8 cellular contexts compared by ENCODE assay signal in genomic region chr5:116361171-116361967, GRCh38.
DNase-seq lines count a peak whose midpoint lies in the region; ATAC-seq and TF ChIP-seq lines count a peak whose summit lies in the region.

No MANE protein-coding gene starts in this region.

- TF ChIP-seq POLR2A in suprapubic skin (IDR thresholded peaks at IDR 0.05), result no peak

- DNase-seq in NCI-H1092 treated with DMSO at 0.1 percent for 48 hours (lab: John Stamatoyannopoulos, UW), result peak; percentile 51
- DNase-seq in coronary artery (ENCODE audit: low spot score), result no peak
- DNase-seq in left colon, result peak; percentile 46 to 73
- DNase-seq in suprapubic skin (ENCODE audit: low spot score in 2 of 2), result peak in 1 of 2 donors; percentile 63
- DNase-seq in stimulated activated effector memory CD8-positive, alpha-beta T cell treated with anti-CD3 and anti-CD28 coated beads, Interleukin-12 subunit alpha, Interleukin-12 subunit beta, amount 100 ng/mL, for 72 hours (ENCODE audit: low spot score in 2 of 2), result no peak
- DNase-seq in activated T-cell treated with anti-CD3 and anti-CD28 coated beads for 4 hours, result no peak

- no peak overlapping the region for H3K4me3 Mint-ChIP-seq in stimulated activated effector memory CD8-positive, alpha-beta T cell treated with anti-CD3 and anti-CD28 coated beads, Interleukin-12 subunit alpha, Interleukin-12 subunit beta, amount 100 ng/mL, for 72 hours

- H3K4me1 ChIP-seq in suprapubic skin, result peaks cover 21% of the 10 kb centered on the region

- H3K4me1 Mint-ChIP-seq in stimulated activated effector memory CD8-positive, alpha-beta T cell treated with anti-CD3 and anti-CD28 coated beads, Interleukin-12 subunit alpha, Interleukin-12 subunit beta, amount 100 ng/mL, for 72 hours, result no peaks in the 10 kb centered on the region

- H3K4me3 ChIP-seq in coronary artery, result peak overlapping the region; percentile 67
- H3K4me3 ChIP-seq in suprapubic skin, result peak overlapping the region; percentile 40

- intact Hi-C loops in left colon (cut with DNase I, micrococcal nuclease), result no loop called here

- TF ChIP-seq CTCF in coronary artery (IDR thresholded peaks at IDR 0.05) (no peak), suprapubic skin (IDR thresholded peaks at IDR 0.05) (no peak)

- H3K36me3 ChIP-seq in suprapubic skin, result no peaks in the 10 kb centered on the region

- no peaks in the 10 kb centered on the region for H3K9me3 Mint-ChIP-seq in stimulated activated effector memory CD8-positive, alpha-beta T cell treated with anti-CD3 and anti-CD28 coated beads, Interleukin-12 subunit alpha, Interleukin-12 subunit beta, amount 100 ng/mL, for 72 hours

- no peaks in the 10 kb centered on the region for H3K36me3 Mint-ChIP-seq in stimulated activated effector memory CD8-positive, alpha-beta T cell treated with anti-CD3 and anti-CD28 coated beads, Interleukin-12 subunit alpha, Interleukin-12 subunit beta, amount 100 ng/mL, for 72 hours

- no peak for TF ChIP-seq EP300 in suprapubic skin (IDR thresholded peaks at IDR 0.05)

- H3K27me3 ChIP-seq in suprapubic skin, result no peaks in the 10 kb centered on the region

- no peak overlapping the region for H3K27ac ChIP-seq in coronary artery
- no peak overlapping the region for H3K27ac ChIP-seq in suprapubic skin

- ATAC-seq in left colon (peak; percentile 92), HG02885 (IDR thresholded peaks at IDR 0.05; ENCODE audit: poor library complexity, unreplicated experiment) (no peak), HG03135 (IDR thresholded peaks at IDR 0.05; ENCODE audit: unreplicated experiment) (no peak)
- no peak for ATAC-seq in stimulated activated effector memory CD8-positive, alpha-beta T cell treated with anti-CD3 and anti-CD28 coated beads, Interleukin-12 subunit alpha, Interleukin-12 subunit beta, amount 100 ng/mL, for 72 hours

- 41% methylated on average over 25 of the region's 53 CpGs for WGBS in suprapubic skin

- no peaks in the 10 kb centered on the region for H3K9me3 ChIP-seq in suprapubic skin

- no peak overlapping the region for H3K27ac Mint-ChIP-seq in stimulated activated effector memory CD8-positive, alpha-beta T cell treated with anti-CD3 and anti-CD28 coated beads, Interleukin-12 subunit alpha, Interleukin-12 subunit beta, amount 100 ng/mL, for 72 hours

Comparison
In these comparisons a context has a peak if more than half of its experiments do, and no peak if none do; other contexts are left out.
1. DNase-seq: peak in NCI-H1092 treated with DMSO at 0.1 percent for 48 hours (single experiment) and left colon (2 of 2); none in coronary artery (single experiment), stimulated activated effector memory CD8-positive, alpha-beta T cell treated with anti-CD3 and anti-CD28 coated beads, Interleukin-12 subunit alpha, Interleukin-12 subunit beta, amount 100 ng/mL, for 72 hours (0 of 2) and activated T-cell treated with anti-CD3 and anti-CD28 coated beads for 4 hours (single experiment).